ENCODE assay signal across 2 cellular contexts in the genomic region with DNA sequence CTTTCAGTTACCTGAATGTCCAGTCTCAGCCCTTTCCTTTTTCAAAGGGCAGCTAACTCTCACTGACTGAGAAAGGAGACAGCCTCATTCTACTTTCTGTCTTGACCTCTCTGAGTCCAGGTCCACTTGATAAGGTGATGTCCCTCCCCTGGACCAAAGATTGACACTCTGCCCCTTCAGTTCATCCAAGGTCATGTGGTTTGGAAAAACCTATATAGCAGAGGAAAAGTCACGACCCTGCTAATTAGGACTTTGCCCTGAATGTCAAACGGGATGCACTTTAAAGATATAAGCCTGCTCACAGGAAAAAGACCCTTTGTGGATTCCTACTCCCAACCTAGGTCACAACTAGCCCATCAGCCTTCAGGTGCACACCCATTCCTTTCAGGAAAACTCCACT.
TF ChIP-seq lines count a peak whose summit lies in the region.

No MANE protein-coding gene starts in this region.

TF ChIP-seq in GM23338, 12 proteins besides CTCF, POLR2A, EP300 and RAD21 (continued from another document):
- TF ChIP-seq, protein P1, sequence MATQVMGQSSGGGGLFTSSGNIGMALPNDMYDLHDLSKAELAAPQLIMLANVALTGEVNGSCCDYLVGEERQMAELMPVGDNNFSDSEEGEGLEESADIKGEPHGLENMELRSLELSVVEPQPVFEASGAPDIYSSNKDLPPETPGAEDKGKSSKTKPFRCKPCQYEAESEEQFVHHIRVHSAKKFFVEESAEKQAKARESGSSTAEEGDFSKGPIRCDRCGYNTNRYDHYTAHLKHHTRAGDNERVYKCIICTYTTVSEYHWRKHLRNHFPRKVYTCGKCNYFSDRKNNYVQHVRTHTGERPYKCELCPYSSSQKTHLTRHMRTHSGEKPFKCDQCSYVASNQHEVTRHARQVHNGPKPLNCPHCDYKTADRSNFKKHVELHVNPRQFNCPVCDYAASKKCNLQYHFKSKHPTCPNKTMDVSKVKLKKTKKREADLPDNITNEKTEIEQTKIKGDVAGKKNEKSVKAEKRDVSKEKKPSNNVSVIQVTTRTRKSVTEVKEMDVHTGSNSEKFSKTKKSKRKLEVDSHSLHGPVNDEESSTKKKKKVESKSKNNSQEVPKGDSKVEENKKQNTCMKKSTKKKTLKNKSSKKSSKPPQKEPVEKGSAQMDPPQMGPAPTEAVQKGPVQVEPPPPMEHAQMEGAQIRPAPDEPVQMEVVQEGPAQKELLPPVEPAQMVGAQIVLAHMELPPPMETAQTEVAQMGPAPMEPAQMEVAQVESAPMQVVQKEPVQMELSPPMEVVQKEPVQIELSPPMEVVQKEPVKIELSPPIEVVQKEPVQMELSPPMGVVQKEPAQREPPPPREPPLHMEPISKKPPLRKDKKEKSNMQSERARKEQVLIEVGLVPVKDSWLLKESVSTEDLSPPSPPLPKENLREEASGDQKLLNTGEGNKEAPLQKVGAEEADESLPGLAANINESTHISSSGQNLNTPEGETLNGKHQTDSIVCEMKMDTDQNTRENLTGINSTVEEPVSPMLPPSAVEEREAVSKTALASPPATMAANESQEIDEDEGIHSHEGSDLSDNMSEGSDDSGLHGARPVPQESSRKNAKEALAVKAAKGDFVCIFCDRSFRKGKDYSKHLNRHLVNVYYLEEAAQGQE (IDR thresholded peaks at IDR 0.05; ENCODE audit: unreplicated experiment) = no peak
- TF ChIP-seq CREB1 (CRISPR knock-in tag; IDR thresholded peaks at IDR 0.05; ENCODE audit: low read depth) (no peak), EZH2phosphoT487 (IDR thresholded peaks at IDR 0.05; ENCODE audit: unreplicated experiment) (no peak), JUNB (IDR thresholded peaks at IDR 0.05; ENCODE audit: unreplicated experiment) (no peak), STAT1 (IDR thresholded peaks at IDR 0.05; ENCODE audit: unreplicated experiment) (no peak), ZNF114 (CRISPR knock-in tag; IDR thresholded peaks at IDR 0.05) (no peak)

TF ChIP-seq in K562, 482 proteins besides CTCF, POLR2A, EP300 and RAD21 (continued from another document):
- TF ChIP-seq FOXM1 (IDR thresholded peaks at IDR 0.05; ENCODE audit: low read depth) (no peak), FOXM1 (CRISPR knock-in tag; IDR thresholded peaks at IDR 0.05; ENCODE audit: low read depth) (no peak)
